Comparison of ENCODE assay signal across 24 cellular contexts in genomic region chr2:117500721-117501120, GRCh38.
"Had no signal": no experiment of that assay in that cellular context is flagged by ENCODE, and none has a peak within 500 bp of the region (broad histone marks: within the 10 kb centered on the region; RNA-seq: fewer than 3 reads in every experiment).

No MANE protein-coding gene starts in this region.

- H3K9me3 Mint-ChIP-seq: dendritic cell treated with granulocyte-macrophage colony-stimulating factor and Interleukin-4, amounts not matched to agents 40 ng/mL and 50 ng/mL, for 4 days; endodermal cell had no signal

- H3K27ac Mint-ChIP-seq: dendritic cell treated with granulocyte-macrophage colony-stimulating factor and Interleukin-4, amounts not matched to agents 40 ng/mL and 50 ng/mL, for 4 days; effector memory CD8-positive, alpha-beta T cell; endodermal cell had no signal

- H3K36me3 ChIP-seq: colonic mucosa, esophagus muscularis mucosa, esophagus squamous epithelium, gastrocnemius medialis, gastroesophageal sphincter, heart left ventricle, heart right ventricle had no signal

- H3K4me1 ChIP-seq: colonic mucosa, esophagus muscularis mucosa, esophagus squamous epithelium, gastrocnemius medialis, gastroesophageal sphincter, heart left ventricle, heart right ventricle had no signal

- DNase-seq: colonic mucosa; cortex of kidney; dermis blood vessel endothelial cell; dorsolateral prefrontal cortex; effector CD4-positive, alpha-beta T cell; effector CD8-positive, alpha-beta T cell; effector memory CD4-positive, alpha-beta T cell; effector memory CD8-positive, alpha-beta T cell; endodermal cell; erythroblast; esophagus squamous epithelium; foreskin fibroblast; foreskin keratinocyte; foreskin melanocyte; gastrocnemius medialis; glutamatergic neuron; head of caudate nucleus; heart left ventricle; heart right ventricle had no signal

- H3K9me3 ChIP-seq: colonic mucosa, esophagus muscularis mucosa, gastrocnemius medialis, gastroesophageal sphincter had no signal

- H3K27me3 Mint-ChIP-seq: dendritic cell treated with granulocyte-macrophage colony-stimulating factor and Interleukin-4, amounts not matched to agents 40 ng/mL and 50 ng/mL, for 4 days; effector memory CD8-positive, alpha-beta T cell had no signal

- H3K4me1 Mint-ChIP-seq: endodermal cell had no signal

- H3K27me3 ChIP-seq: colonic mucosa, dorsolateral prefrontal cortex, esophagus muscularis mucosa, esophagus squamous epithelium, foreskin keratinocyte, gastrocnemius medialis, gastroesophageal sphincter, heart left ventricle, heart right ventricle had no signal

- H3K4me3 ChIP-seq: colonic mucosa, coronary artery, dorsolateral prefrontal cortex, esophagus muscularis mucosa, esophagus squamous epithelium, gastrocnemius medialis, gastroesophageal sphincter, heart left ventricle, heart right ventricle had no signal

- H3K27ac ChIP-seq: colonic mucosa, coronary artery, dorsolateral prefrontal cortex, epithelial cell of prostate, esophagus muscularis mucosa, esophagus squamous epithelium, foreskin keratinocyte, gastrocnemius medialis, gastroesophageal sphincter, heart left ventricle, heart right ventricle had no signal

- H3K4me3 Mint-ChIP-seq: dendritic cell treated with granulocyte-macrophage colony-stimulating factor and Interleukin-4, amounts not matched to agents 40 ng/mL and 50 ng/mL, for 4 days; effector memory CD8-positive, alpha-beta T cell; endodermal cell had no signal
